In the genomic region with DNA sequence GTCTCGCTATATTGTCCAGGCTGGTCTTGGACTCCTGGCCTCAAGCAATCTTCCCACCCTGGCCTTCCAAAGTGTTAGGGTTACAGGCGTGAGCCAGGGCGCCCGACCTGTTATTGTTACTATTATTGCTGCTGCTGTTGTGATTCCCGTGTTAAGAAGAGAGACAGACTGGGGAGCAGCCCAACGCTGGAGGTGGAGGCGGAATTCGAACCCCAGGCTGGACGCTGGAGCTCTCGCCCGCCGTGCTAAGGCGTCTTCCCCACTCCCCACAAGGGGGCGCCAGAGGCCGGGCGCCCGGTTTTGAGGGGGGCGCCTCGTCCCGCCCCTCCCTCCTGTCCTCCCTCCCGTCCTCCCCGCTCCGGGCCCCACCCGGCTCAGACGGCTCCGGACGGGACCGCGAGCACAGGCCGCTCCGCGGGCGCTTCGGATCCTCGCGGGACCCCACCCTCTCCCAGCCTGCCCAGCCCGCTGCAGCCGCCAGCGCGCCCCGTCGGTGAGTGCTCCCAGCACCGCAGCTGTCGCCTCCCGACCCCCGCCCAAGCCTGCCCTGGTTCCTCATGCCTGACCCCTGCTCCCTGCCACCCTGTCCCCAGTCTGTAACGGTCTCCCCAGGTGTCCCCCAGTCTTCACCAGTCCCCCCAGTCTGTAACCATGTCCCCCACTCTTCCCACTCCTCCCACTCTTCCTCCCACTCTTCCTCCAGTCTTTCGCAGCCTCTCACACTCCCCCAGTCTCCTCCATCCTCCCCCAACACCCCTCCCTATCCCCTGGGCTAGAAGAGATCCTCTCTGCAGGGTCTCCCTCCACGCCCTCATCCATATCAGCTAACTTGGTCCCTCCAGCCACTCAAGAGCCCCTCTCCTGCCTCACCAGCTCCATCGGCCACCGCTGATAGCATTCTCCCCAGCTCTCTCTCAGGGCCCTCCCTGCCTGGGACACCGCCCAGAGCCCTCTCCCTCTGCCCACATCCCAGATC, we compare ENCODE assay signal across 8 cellular contexts. TPM values are rescaled to one million over a fixed set of nuclear protein-coding genes. Genes with fewer than 3 reads are reported as not detected.
DNase-seq lines count a peak whose midpoint lies in the region; ATAC-seq and TF ChIP-seq lines count a peak whose summit lies in the region.

A gene with protein sequence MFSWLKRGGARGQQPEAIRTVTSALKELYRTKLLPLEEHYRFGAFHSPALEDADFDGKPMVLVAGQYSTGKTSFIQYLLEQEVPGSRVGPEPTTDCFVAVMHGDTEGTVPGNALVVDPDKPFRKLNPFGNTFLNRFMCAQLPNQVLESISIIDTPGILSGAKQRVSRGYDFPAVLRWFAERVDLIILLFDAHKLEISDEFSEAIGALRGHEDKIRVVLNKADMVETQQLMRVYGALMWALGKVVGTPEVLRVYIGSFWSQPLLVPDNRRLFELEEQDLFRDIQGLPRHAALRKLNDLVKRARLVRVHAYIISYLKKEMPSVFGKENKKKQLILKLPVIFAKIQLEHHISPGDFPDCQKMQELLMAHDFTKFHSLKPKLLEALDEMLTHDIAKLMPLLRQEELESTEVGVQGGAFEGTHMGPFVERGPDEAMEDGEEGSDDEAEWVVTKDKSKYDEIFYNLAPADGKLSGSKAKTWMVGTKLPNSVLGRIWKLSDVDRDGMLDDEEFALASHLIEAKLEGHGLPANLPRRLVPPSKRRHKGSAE (plus strand): TSS at position 377 of the 976 bp plus-strand sequence. CDS start 3,191 bp downstream, outside the sequence.

- H3K27me3 ChIP-seq in CD4-positive, CD25-positive, alpha-beta regulatory T cell (ENCODE audit: control insufficient read depth, insufficient read depth, low read length), result peaks cover 8% of the 10 kb centered on the region
- H3K27me3 ChIP-seq in ectodermal cell (ENCODE audit: control insufficient read depth, insufficient read depth, low read length, poor library complexity, severe bottlenecking), result no peaks in the 10 kb centered on the region

- CTCF ChIA-PET in activated CD4-positive, alpha-beta T cell treated with anti-CD3 and anti-CD28 coated beads for 36 hours (lab: Charles Lee), result interaction anchor here (0.5 to 3.7 kb wide), 23 partner anchors 9 to 280 kb away, joined by 3 to 52 read pairs (median 4); a partner anchor contains a TSS

- H3K4me1 ChIP-seq in CD4-positive, CD25-positive, alpha-beta regulatory T cell (ENCODE audit: control insufficient read depth, insufficient read depth, low read length, poor library complexity, severe bottlenecking), result peaks cover 5% of the 10 kb centered on the region
- no peaks in the 10 kb centered on the region for H3K4me1 ChIP-seq in ectodermal cell (ENCODE audit: control insufficient read depth, insufficient read depth, low read length)

- H3K4me3 ChIP-seq in CD4-positive, CD25-positive, alpha-beta regulatory T cell (ENCODE audit: low read depth, low read length), result no peak within 1 kb of the TSS
- H3K4me3 ChIP-seq in ectodermal cell (ENCODE audit: insufficient read depth, low read depth, low read length) (peak within 1 kb of the TSS; percentile 45), lower leg skin (ENCODE audit: low read depth, poor library complexity, severe bottlenecking) (peak within 1 kb of the TSS; percentile 52)

- peaks cover 30% of the 10 kb centered on the region for H3K27me3 Mint-ChIP-seq in CD4-positive, CD25-positive, alpha-beta regulatory T cell
- peaks cover 37% of the 10 kb centered on the region for H3K27me3 Mint-ChIP-seq in activated CD4-positive, alpha-beta T cell treated with anti-CD3 and anti-CD28 coated beads for 36 hours

- TF ChIP-seq POLR2A in lower leg skin (IDR thresholded peaks at IDR 0.05), result peak in 1 of 2 donors; percentile 56

- H3K36me3 Mint-ChIP-seq in CD4-positive, CD25-positive, alpha-beta regulatory T cell, result no peaks in the 10 kb centered on the region
- H3K36me3 Mint-ChIP-seq in activated CD4-positive, alpha-beta T cell treated with anti-CD3 and anti-CD28 coated beads for 36 hours (ENCODE audit: low read depth), result no peaks in the 10 kb centered on the region

- peak within 1 kb of the TSS in 1 of 3 donors; percentile 48 for H3K27ac Mint-ChIP-seq in CD4-positive, CD25-positive, alpha-beta regulatory T cell
- H3K27ac Mint-ChIP-seq in activated CD4-positive, alpha-beta T cell treated with anti-CD3 and anti-CD28 coated beads for 36 hours, result no peak within 1 kb of the TSS

- DNase-seq in CD4-positive, CD25-positive, alpha-beta regulatory T cell, result peak; percentile 13 to 16 (median 15)
- DNase-seq in HuH-7.5 (ENCODE audit: low spot score), result peak; percentile 59
- DNase-seq in activated CD4-positive, alpha-beta T cell treated with anti-CD3 and anti-CD28 coated beads for 36 hours, result peak; percentile 76
- DNase-seq in lower leg skin (ENCODE audit: low spot score in 2 of 2), result peak; percentile 53 to 95
- peak; percentile 37 for DNase-seq in stimulated activated CD8-positive, alpha-beta memory T cell treated with anti-CD3 and anti-CD28 coated beads, Interleukin-15, amount 100 ng/mL, for 24 hours (ENCODE audit: low read depth)
- no peak for DNase-seq in NCI-H1092 treated with DMSO at 0.1 percent for 48 hours (lab: John Stamatoyannopoulos, UW)

- 11% methylated on average over 52 of the region's 52 CpGs for WGBS in ectodermal cell, 2 experiments
- WGBS in lower leg skin, 2 donors, result 5 to 8% methylated on average over 22 to 23 of the region's 52 CpGs

- TF ChIP-seq CTCF in lower leg skin (IDR thresholded peaks at IDR 0.05), result peak in 1 of 3 donors; percentile 73

- H3K9me3 Mint-ChIP-seq in CD4-positive, CD25-positive, alpha-beta regulatory T cell, result peaks cover 0 to 15% (median 0%) of the 10 kb centered on the region in 7 donors
- H3K9me3 Mint-ChIP-seq in activated CD4-positive, alpha-beta T cell treated with anti-CD3 and anti-CD28 coated beads for 36 hours (ENCODE audit: low read depth), result no peaks in the 10 kb centered on the region

- peak in 1 of 2 donors; percentile 28 for ATAC-seq in CD4-positive, CD25-positive, alpha-beta regulatory T cell (ENCODE audit: low read depth in 2 of 2)
- ATAC-seq in activated CD4-positive, alpha-beta T cell treated with anti-CD3 and anti-CD28 coated beads for 36 hours, result peak; percentile 78
- no peak for ATAC-seq in HG03159 (IDR thresholded peaks at IDR 0.05; ENCODE audit: unreplicated experiment)

- intact Hi-C loops in activated CD4-positive, alpha-beta T cell treated with anti-CD3 and anti-CD28 coated beads for 36 hours (cut with DNase I, micrococcal nuclease), result loop anchor here (1.0 to 5.0 kb wide), 3 partner anchors 30 to 75 kb away; no protein-coding TSS in a partner anchor
- intact Hi-C loops in lower leg skin (cut with DNase I; ENCODE audit: low total_unique reads), result loop anchor here (2.0 to 10.0 kb wide), 2 partner anchors 29 to 71 kb away; no protein-coding TSS in a partner anchor

- H3K36me3 ChIP-seq in CD4-positive, CD25-positive, alpha-beta regulatory T cell (ENCODE audit: control insufficient read depth, insufficient read depth, low read length), result no peaks in the 10 kb centered on the region
- H3K36me3 ChIP-seq in ectodermal cell (ENCODE audit: control insufficient read depth, insufficient read depth, low read length), result no peaks in the 10 kb centered on the region

- POLR2A ChIA-PET in activated CD4-positive, alpha-beta T cell treated with anti-CD3 and anti-CD28 coated beads for 36 hours (lab: Charles Lee), result interaction anchor here (0.8 kb wide), 1 partner anchor 10 kb away, joined by 4 read pairs; no protein-coding TSS in a partner anchor

- H3K4me3 Mint-ChIP-seq in CD4-positive, CD25-positive, alpha-beta regulatory T cell, result no peak within 1 kb of the TSS
- peak within 1 kb of the TSS; percentile 53 for H3K4me3 Mint-ChIP-seq in activated CD4-positive, alpha-beta T cell treated with anti-CD3 and anti-CD28 coated beads for 36 hours

- peaks cover 0 to 2% of the 10 kb centered on the region in 2 experiments for H3K9me3 ChIP-seq in CD4-positive, CD25-positive, alpha-beta regulatory T cell (ENCODE audit: control insufficient read depth in 2 of 2, low read length in 2 of 2)
- H3K9me3 ChIP-seq in ectodermal cell (ENCODE audit: control insufficient read depth, low read length), result no peaks in the 10 kb centered on the region

- no peak within 1 kb of the TSS for H3K27ac ChIP-seq in CD4-positive, CD25-positive, alpha-beta regulatory T cell (ENCODE audit: insufficient read depth, low read length, poor library complexity, severe bottlenecking)
- H3K27ac ChIP-seq in ectodermal cell (ENCODE audit: insufficient read depth, low read depth, low read length, poor library complexity, severe bottlenecking), result no peak within 1 kb of the TSS

- H3K4me1 Mint-ChIP-seq in CD4-positive, CD25-positive, alpha-beta regulatory T cell, result peaks cover 0 to 10% (median 4%) of the 10 kb centered on the region in 4 donors
- H3K4me1 Mint-ChIP-seq in activated CD4-positive, alpha-beta T cell treated with anti-CD3 and anti-CD28 coated beads for 36 hours, result peaks cover 5% of the 10 kb centered on the region

RNA-seq across cellular contexts. Expression of the gene that starts here (rescaled TPM):
- total RNA-seq in CD4-positive, CD25-positive, alpha-beta regulatory T cell, result 0.86 TPM
- under 1 TPM in 1 of 4 donors, not detected in 3; 0.05 TPM for polyA plus RNA-seq in CD4-positive, CD25-positive, alpha-beta regulatory T cell
- total RNA-seq in activated CD4-positive, alpha-beta T cell treated with anti-CD3 and anti-CD28 coated beads for 36 hours, result 1 to 10 TPM; 1.6 to 2.5 TPM
- polyA plus RNA-seq in ectodermal cell (2013, experiment 1 of 4), result 14.2 TPM
- 15.5 TPM for polyA plus RNA-seq in ectodermal cell (2013, experiment 2 of 4)
- 9.9 TPM for polyA plus RNA-seq in ectodermal cell (2013, experiment 3 of 4)
- polyA plus RNA-seq in ectodermal cell (2013, experiment 4 of 4), result 10.6 TPM
- total RNA-seq in lower leg skin, result 10 to 100 TPM; 49.4 to 89.4 (median 66.0) TPM

Comparison
In these comparisons a context has a peak if more than half of its experiments do, and no peak if none do; other contexts are left out.
1. RNA of the gene that starts here (total RNA-seq): 49.4 to 89.4 TPM in lower leg skin; 1.6 to 2.5 TPM in activated CD4-positive, alpha-beta T cell treated with anti-CD3 and anti-CD28 coated beads for 36 hours and 0.86 TPM in CD4-positive, CD25-positive, alpha-beta regulatory T cell (single experiment); every median in the first group is over 10 times any median in the second.
2. Peak in DNase-seq in CD4-positive, CD25-positive, alpha-beta regulatory T cell; RNA of the gene not detected or under 1 TPM.